In the genomic region with DNA sequence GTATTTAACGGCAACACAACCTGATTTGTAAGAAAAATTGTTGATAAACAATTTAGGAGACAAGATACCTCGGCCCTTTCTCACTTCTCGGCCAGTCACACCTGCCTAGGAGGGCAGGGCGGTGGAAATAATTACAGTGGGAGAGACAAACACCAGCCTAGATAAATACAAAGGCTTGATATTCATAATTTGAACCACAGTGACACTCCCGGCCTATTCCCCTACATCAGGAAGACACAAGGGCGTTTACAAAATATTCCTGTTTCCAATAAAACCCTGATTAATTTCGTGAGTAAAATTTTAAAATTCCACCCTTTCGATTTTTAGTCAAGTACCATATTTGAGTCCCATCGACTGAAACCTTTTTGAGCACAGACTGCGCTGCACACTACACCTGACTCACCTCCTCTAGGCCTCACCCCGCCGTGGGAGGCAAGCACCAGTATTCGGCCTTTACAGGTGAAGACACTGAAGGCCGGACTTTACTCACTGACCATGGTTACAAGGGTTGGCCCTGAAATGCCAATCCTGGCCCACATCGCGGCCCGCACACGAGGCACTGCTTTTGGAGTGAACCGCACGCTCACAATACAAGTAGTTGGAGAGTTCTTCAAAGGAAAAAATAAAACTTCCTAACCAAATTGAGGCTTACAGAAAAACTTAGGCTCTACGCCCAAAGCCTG, we compare ENCODE assay signal across 9 cellular contexts. TPM values are rescaled to one million over a fixed set of nuclear protein-coding genes. Genes with fewer than 3 reads are reported as not detected.
DNase-seq lines count a peak whose midpoint lies in the region; ATAC-seq, FAIRE-seq and TF ChIP-seq lines count a peak whose summit lies in the region.
"Had no signal": no experiment of that assay in that cellular context is flagged by ENCODE, and none has a peak within 500 bp of the region (broad histone marks: within the 10 kb centered on the region; RNA-seq: fewer than 3 reads in every experiment).

No MANE protein-coding gene starts in this region.

- ATAC-seq in activated naive CD8-positive, alpha-beta T cell treated with anti-CD3 and anti-CD28 coated beads, Interleukin-2, amount 50 U/mL, for 24 hours, result peak; percentile 55
- ATAC-seq in right cardiac atrium (peak; percentile 20 to 26), HG03097 (IDR thresholded peaks at IDR 0.05; ENCODE audit: low FRiP score, unreplicated experiment) (no peak), GM21447 (IDR thresholded peaks at IDR 0.05; ENCODE audit: unreplicated experiment) (no peak)

- H3K27ac Mint-ChIP-seq in activated naive CD8-positive, alpha-beta T cell treated with anti-CD3 and anti-CD28 coated beads, Interleukin-2, amount 50 U/mL, for 24 hours, result peak overlapping the region; percentile 97

- H3K9me3 Mint-ChIP-seq in activated naive CD8-positive, alpha-beta T cell treated with anti-CD3 and anti-CD28 coated beads, Interleukin-2, amount 50 U/mL, for 24 hours, result no peaks in the 10 kb centered on the region

- H3K9me3 ChIP-seq in right cardiac atrium (ENCODE audit: control insufficient read depth, low read length), result no peaks in the 10 kb centered on the region

- no peaks in the 10 kb centered on the region for H3K27me3 Mint-ChIP-seq in activated naive CD8-positive, alpha-beta T cell treated with anti-CD3 and anti-CD28 coated beads, Interleukin-2, amount 50 U/mL, for 24 hours

- WGBS in right cardiac atrium, result 3% methylated on average over 21 of the region's 21 CpGs

- H3K4me3 Mint-ChIP-seq in activated naive CD8-positive, alpha-beta T cell treated with anti-CD3 and anti-CD28 coated beads, Interleukin-2, amount 50 U/mL, for 24 hours, result peak overlapping the region; percentile 97

- H3K27ac ChIP-seq in right cardiac atrium (ENCODE audit: low read length), result peak overlapping the region; percentile 80

- intact Hi-C loops in right cardiac atrium (cut with DNase I), result loop anchor here in 1 of 4 donors (10.0 kb wide), 1 partner anchor 233 kb away; no protein-coding TSS in a partner anchor

- H3K4me3 ChIP-seq in right cardiac atrium (ENCODE audit: low read length), result peak overlapping the region; percentile 82
- H3K4me3 ChIP-seq in retinal pigment epithelial cell (ENCODE audit: low read length), result peak overlapping the region; percentile 83

- no peak for FAIRE-seq in RCC 7860 (lab: Jason Lieb, UNC)
- FAIRE-seq: G401.6 had no signal

- H3K36me3 Mint-ChIP-seq in activated naive CD8-positive, alpha-beta T cell treated with anti-CD3 and anti-CD28 coated beads, Interleukin-2, amount 50 U/mL, for 24 hours (ENCODE audit: low read depth), result peaks cover 16% of the 10 kb centered on the region

- no peaks in the 10 kb centered on the region for H3K27me3 ChIP-seq in right cardiac atrium (ENCODE audit: control insufficient read depth, insufficient read depth)

- DNase-seq in NCI-H2227 (lab: John Stamatoyannopoulos, UW; ENCODE audit: unreplicated experiment) (peak; percentile 37), NCI-H2227 treated with DMSO at 0.1 percent for 48 hours (lab: John Stamatoyannopoulos, UW) (no peak), RCC 7860 (ENCODE audit: low spot score) (peak; percentile 40), right cardiac atrium (peak in 2 of 3 donors; percentile 38 to 55), retinal pigment epithelial cell (ENCODE audit: low read depth) (no peak)
- peak; percentile 51 for DNase-seq in activated naive CD8-positive, alpha-beta T cell treated with anti-CD3 and anti-CD28 coated beads, Interleukin-2, amount 50 U/mL, for 24 hours

- peaks cover 3% of the 10 kb centered on the region for H3K4me1 ChIP-seq in right cardiac atrium (ENCODE audit: control insufficient read depth, insufficient read depth, low read length)

- H3K4me1 Mint-ChIP-seq in activated naive CD8-positive, alpha-beta T cell treated with anti-CD3 and anti-CD28 coated beads, Interleukin-2, amount 50 U/mL, for 24 hours, result peaks cover 39% of the 10 kb centered on the region

- TF ChIP-seq CTCF in retinal pigment epithelial cell (conservative IDR thresholded peaks at IDR 0.05; ENCODE audit: low read depth, low read length), result no peak

RNA-seq across cellular contexts. Expression of a gene that starts 0.8 kb away (rescaled TPM):
- 100 to 1,000 TPM; 146 to 179 (median 164) TPM for total RNA-seq in right cardiac atrium
- polyA plus RNA-seq in right cardiac atrium, result 70.3 TPM

RNA-seq across cellular contexts. Expression of a gene that starts 39.3 kb away (rescaled TPM):
- total RNA-seq in right cardiac atrium, result 10 to 100 TPM in 3 of 4 donors, 1 to 10 TPM in 1; 9.9 to 17.7 (median 11.3) TPM
- 4.1 TPM for polyA plus RNA-seq in right cardiac atrium

Comparison
In these comparisons a context has a peak if more than half of its experiments do, and no peak if none do; other contexts are left out.
1. DNase-seq: peak in NCI-H2227 (single experiment), RCC 7860 (single experiment), activated naive CD8-positive, alpha-beta T cell treated with anti-CD3 and anti-CD28 coated beads, Interleukin-2, amount 50 U/mL, for 24 hours (single experiment) and right cardiac atrium (2 of 3); none in NCI-H2227 treated with DMSO at 0.1 percent for 48 hours (single experiment) and retinal pigment epithelial cell (single experiment).
2. ATAC-seq: peak in activated naive CD8-positive, alpha-beta T cell treated with anti-CD3 and anti-CD28 coated beads, Interleukin-2, amount 50 U/mL, for 24 hours (single experiment) and right cardiac atrium (2 of 2); none in HG03097 (single experiment) and GM21447 (single experiment).